In genomic region chr1:178137238-178137637, GRCh38 we compare ENCODE assay signal across 16 cellular contexts. TPM values are rescaled to one million over a fixed set of nuclear protein-coding genes. Genes with fewer than 3 reads are reported as not detected.
DNase-seq lines count a peak whose midpoint lies in the region; ATAC-seq and TF ChIP-seq lines count a peak whose summit lies in the region.
"Had no signal": no experiment of that assay in that cellular context is flagged by ENCODE, and none has a peak within 500 bp of the region (broad histone marks: within the 10 kb centered on the region; RNA-seq: fewer than 3 reads in every experiment).

No MANE protein-coding gene starts in this region.

- 44% methylated on average over 1 of the region's 2 CpGs for WGBS in mesenchymal stem cell

- H3K79me1 ChIP-seq in mesenchymal stem cell (replicated peaks; ENCODE audit: low read length, poor library complexity, severe bottlenecking): peaks cover 20% of the 10 kb centered on the region

- TF ChIP-seq CTCF in MCF 10A (IDR thresholded peaks at IDR 0.05; ENCODE audit: unreplicated experiment): no peak
- TF ChIP-seq CTCF in breast epithelium (IDR thresholded peaks at IDR 0.05): no peak
- no peak for TF ChIP-seq CTCF in upper lobe of right lung (IDR thresholded peaks at IDR 0.05)

- H2BK120ac ChIP-seq in mesenchymal stem cell (ENCODE audit: low read depth, low read length): no peak overlapping the region

- no peak overlapping the region for H3K14ac ChIP-seq in mesenchymal stem cell (ENCODE audit: low read length in 2 of 2)

- intact Hi-C loops in MCF 10A (cut with micrococcal nuclease): no loop called here
- intact Hi-C loops in breast epithelium (cut with DNase I; ENCODE audit: low total_unique reads): no loop called here
- intact Hi-C loops in upper lobe of right lung (cut with DNase I): no loop called here

- H3K9me3 ChIP-seq in breast epithelium (no peaks in the 10 kb centered on the region), mesenchymal stem cell (ENCODE audit: control insufficient read depth, low read length) (no peaks in the 10 kb centered on the region), upper lobe of right lung (no peaks in the 10 kb centered on the region)
- H3K9me3 ChIP-seq: gastroesophageal sphincter had no signal

- H3K4me1 ChIP-seq in breast epithelium: no peaks in the 10 kb centered on the region
- H3K4me1 ChIP-seq in mesenchymal stem cell (ENCODE audit: control insufficient read depth, insufficient read depth, low read depth, low read length): peaks cover 3% of the 10 kb centered on the region
- peaks cover 21% of the 10 kb centered on the region for H3K4me1 ChIP-seq in upper lobe of right lung

- H3K27ac Mint-ChIP-seq in MCF 10A (ENCODE audit: low read depth, unreplicated experiment): peak overlapping the region; percentile 37

- no peak overlapping the region for H3K4ac ChIP-seq in mesenchymal stem cell (ENCODE audit: low read depth in 1 of 2, low read length in 2 of 2)

- H2BK15ac ChIP-seq in mesenchymal stem cell (ENCODE audit: low read depth, poor library complexity, severe bottlenecking): no peak overlapping the region

- no peak for TF ChIP-seq POLR2A in breast epithelium (IDR thresholded peaks at IDR 0.05)

- BruUV-seq in MCF 10A (replicated peaks; lab: Mats Ljungman, UMichigan): no TSS peak

- no peak overlapping the region for H3K18ac ChIP-seq in mesenchymal stem cell (ENCODE audit: low read depth in 1 of 2, low read length in 2 of 2)

- DNase-seq in MCF 10A (ENCODE audit: unreplicated experiment): no peak
- DNase-seq in breast epithelium (ENCODE audit: low spot score in 2 of 2): no peak
- DNase-seq in caudate nucleus (lab: John Stamatoyannopoulos, UW): peak in 1 of 61 donors; percentile 3
- DNase-seq in mesenchymal stem cell: no peak
- no peak for DNase-seq in upper lobe of right lung
- no peak for DNase-seq in HCEC 1CT
- DNase-seq: ACHN; activated CD4-positive, CD25-positive, alpha-beta regulatory T cell; activated CD8-positive, alpha-beta memory T cell treated with anti-CD3 and anti-CD28 coated beads, Interleukin-2, amount 50 U/mL, for 48 hours; activated naive CD4-positive, alpha-beta T cell treated with anti-CD3 and anti-CD28 coated beads, Interleukin-2, amount 50 U/mL, for 16 hours; Karpas-422; NCI-H187 treated with DMSO at 0.1 percent for 48 hours had no signal

- peak overlapping the region; percentile 89 for H3K9ac ChIP-seq in mesenchymal stem cell (ENCODE audit: low read length)

- peaks cover 7% of the 10 kb centered on the region for H3K9me3 Mint-ChIP-seq in MCF 10A (ENCODE audit: unreplicated experiment)

- CTCF ChIA-PET in MCF 10A (lab: Yijun Ruan, JAX): interaction anchor here (0.6 to 1.5 kb wide), 4 partner anchors 11 to 150 kb away, joined by 3 to 13 read pairs (median 4); partner anchors contain the start of gene RASAL2

- POLR2A ChIA-PET in MCF 10A (lab: Yijun Ruan, JAX): interaction anchor here (3.5 kb wide), 1 partner anchor 43 kb away, joined by 14 read pairs; the partner anchor contains the start of gene RASAL2

- H4K91ac ChIP-seq in mesenchymal stem cell (ENCODE audit: low read length): no peak overlapping the region

- H3K4me1 Mint-ChIP-seq in MCF 10A (ENCODE audit: insufficient read depth, unreplicated experiment): peaks cover 33% of the 10 kb centered on the region

- no peak overlapping the region for H3K4me2 ChIP-seq in mesenchymal stem cell (ENCODE audit: low read length, poor library complexity, severe bottlenecking)

- no peak overlapping the region for H4K8ac ChIP-seq in mesenchymal stem cell (ENCODE audit: low read length)

- H3K36me3 Mint-ChIP-seq in MCF 10A (ENCODE audit: insufficient read depth, unreplicated experiment): peaks cover 12% of the 10 kb centered on the region

- H2BK12ac ChIP-seq in mesenchymal stem cell (ENCODE audit: low read length in 2 of 2): no peak overlapping the region

- H2AFZ ChIP-seq in mesenchymal stem cell (ENCODE audit: low read depth, low read length): no peak overlapping the region

- H2AK5ac ChIP-seq in mesenchymal stem cell (ENCODE audit: low read length, severe bottlenecking): no peak overlapping the region

- ATAC-seq in upper lobe of right lung (peak; percentile 52), HG02852 (IDR thresholded peaks at IDR 0.05; ENCODE audit: unreplicated experiment) (no peak), HG03439 (IDR thresholded peaks at IDR 0.05; ENCODE audit: unreplicated experiment) (no peak)
- ATAC-seq: gastroesophageal sphincter had no signal

- H3K27ac ChIP-seq in breast epithelium (no peak overlapping the region), caudate nucleus (ENCODE audit: low read depth, low read length) (peak overlapping the region; percentile 33), mesenchymal stem cell (ENCODE audit: low read length, poor library complexity, severe bottlenecking) (no peak overlapping the region), upper lobe of right lung (peak overlapping the region; percentile 28)
- H3K27ac ChIP-seq: gastroesophageal sphincter, HL-60 had no signal

- H3K4me3 Mint-ChIP-seq in MCF 10A (ENCODE audit: unreplicated experiment): no peak overlapping the region

- H3K23ac ChIP-seq in mesenchymal stem cell (ENCODE audit: low read length in 2 of 2): no peak overlapping the region

- no peaks in the 10 kb centered on the region for H3K27me3 Mint-ChIP-seq in MCF 10A (ENCODE audit: insufficient read depth, unreplicated experiment)

- H2BK5ac ChIP-seq in mesenchymal stem cell (ENCODE audit: low read depth, low read length, poor library complexity, severe bottlenecking): no peak overlapping the region

- H3K4me3 ChIP-seq in breast epithelium (no peak overlapping the region), mesenchymal stem cell (ENCODE audit: insufficient read depth in 1 of 2, low read depth in 1 of 2, low read length in 2 of 2) (peak overlapping the region in 1 of 2 experiments; percentile 48), upper lobe of right lung (no peak overlapping the region)
- H3K4me3 ChIP-seq: gastroesophageal sphincter had no signal

- no peaks in the 10 kb centered on the region for H3K36me3 ChIP-seq in breast epithelium
- H3K36me3 ChIP-seq in mesenchymal stem cell (ENCODE audit: control insufficient read depth in 1 of 2, insufficient read depth in 2 of 2, low read depth in 1 of 2, low read length in 2 of 2): no peaks in the 10 kb centered on the region
- H3K36me3 ChIP-seq in upper lobe of right lung: no peaks in the 10 kb centered on the region
- H3K36me3 ChIP-seq: gastroesophageal sphincter had no signal

- no peaks in the 10 kb centered on the region for H3K27me3 ChIP-seq in breast epithelium
- H3K27me3 ChIP-seq in mesenchymal stem cell (ENCODE audit: control insufficient read depth in 1 of 2, insufficient read depth in 1 of 2, low read length in 2 of 2): no peaks in the 10 kb centered on the region
- no peaks in the 10 kb centered on the region for H3K27me3 ChIP-seq in upper lobe of right lung
- H3K27me3 ChIP-seq: gastroesophageal sphincter had no signal

RNA-seq across cellular contexts. Expression of gene RASAL2, which starts 43.3 kb away (rescaled TPM):
- total RNA-seq in MCF 10A (2022): 56.9 and 62.4 TPM in 2 replicates
- 10 to 100 TPM; 28.5 to 41.0 (median 40.5) TPM for total RNA-seq in breast epithelium
- 8.5 TPM for polyA plus RNA-seq in mesenchymal stem cell (2013, experiment 1 of 2)
- polyA plus RNA-seq in mesenchymal stem cell (2013, experiment 2 of 2): 7.6 TPM
- 39.4 TPM for total RNA-seq in upper lobe of right lung

Comparison
In these comparisons a context has a peak if more than half of its experiments do, and no peak if none do; other contexts are left out.
1. H3K27ac ChIP-seq: peak in caudate nucleus (single experiment) and upper lobe of right lung (single experiment); none in breast epithelium (0 of 2) and mesenchymal stem cell (single experiment).